Comparison of ENCODE assay signal across 8 cellular contexts in the genomic region with DNA sequence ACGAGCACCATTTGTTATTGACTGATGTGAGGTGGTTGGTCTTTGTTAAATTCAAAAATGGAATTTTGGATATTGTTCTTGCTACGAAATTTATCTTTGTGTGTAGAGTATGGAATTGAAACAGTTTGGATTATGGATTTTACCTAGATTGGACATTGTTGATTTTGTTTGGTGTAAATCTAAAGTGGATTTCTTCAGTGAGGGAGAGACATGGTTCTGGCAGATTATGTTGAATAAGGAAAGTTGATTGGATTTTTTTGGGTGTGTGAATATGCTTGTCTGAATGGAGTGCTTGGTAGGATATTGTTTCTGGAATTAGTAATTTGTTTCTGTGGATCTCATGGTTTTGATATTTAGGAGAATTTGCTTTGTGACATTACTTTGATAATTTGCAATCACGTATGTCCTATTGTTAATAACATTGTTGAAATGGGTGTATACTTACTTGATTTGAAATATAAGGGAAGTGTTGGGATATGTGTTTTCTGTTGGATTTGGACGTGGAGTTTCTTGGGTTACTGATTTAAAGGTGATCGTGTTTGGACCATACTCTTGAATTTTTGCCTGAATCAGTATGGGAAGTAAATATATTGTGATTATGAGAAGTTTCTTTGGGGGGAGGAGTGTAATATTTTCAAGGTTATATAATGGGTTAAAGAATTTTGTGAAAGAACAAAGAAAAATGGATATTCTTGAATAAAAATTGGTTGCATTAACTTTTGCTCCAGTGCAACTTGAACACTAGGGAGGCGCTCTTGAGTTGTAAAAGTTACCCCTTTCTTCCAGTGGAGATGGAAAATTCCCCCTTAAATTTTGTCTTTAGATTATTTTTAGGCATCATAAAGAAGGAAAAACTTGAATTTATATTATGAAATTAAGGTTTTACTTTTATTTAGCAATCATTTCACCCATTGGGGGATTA. TPM values are rescaled to one million over a fixed set of nuclear protein-coding genes. Genes with fewer than 3 reads are reported as not detected.
DNase-seq lines count a peak whose midpoint lies in the region; ATAC-seq and TF ChIP-seq lines count a peak whose summit lies in the region.

No MANE protein-coding gene starts in this region.

- POLR2A ChIA-PET in Caco-2 (lab: Charles Lee) = interaction anchor here (0.6 to 2.8 kb wide), 11 partner anchors 17 to 102 kb away, joined by 3 to 55 read pairs (median 5); no protein-coding TSS in a partner anchor

- H3K4me3 Mint-ChIP-seq in Caco-2 (ENCODE audit: unreplicated experiment) = peak overlapping the region; percentile 86

- TF ChIP-seq CTCF in Caco-2 (IDR thresholded peaks at IDR 0.05; ENCODE audit: insufficient read depth in 1 of 2, low read depth in 1 of 2, low read length in 1 of 2, severe bottlenecking in 1 of 2, unreplicated experiment in 1 of 2) (peak; percentile 31 to 56), ascending aorta (IDR thresholded peaks at IDR 0.05) (peak in 1 of 3 experiments; percentile 25)

- no peaks in the 10 kb centered on the region for H3K27me3 ChIP-seq in Caco-2 (replicated peaks; ENCODE audit: control insufficient read depth, insufficient read depth, low read length)
- no peaks in the 10 kb centered on the region for H3K27me3 ChIP-seq in ascending aorta
- H3K27me3 ChIP-seq in muscle layer of duodenum (ENCODE audit: low read depth, low read length) = no peaks in the 10 kb centered on the region

- H3K27ac ChIP-seq in ascending aorta (peak overlapping the region; percentile 94 to 97), muscle layer of duodenum (ENCODE audit: low read length) (peak overlapping the region; percentile 100)

- H3K9me3 ChIP-seq in Caco-2 (no peaks in the 10 kb centered on the region), ascending aorta (no peaks in the 10 kb centered on the region), muscle layer of duodenum (ENCODE audit: control insufficient read depth in 1 of 2, low read length in 2 of 2) (no peaks in the 10 kb centered on the region)

- ATAC-seq in GM21360 (IDR thresholded peaks at IDR 0.05; ENCODE audit: unreplicated experiment) = no peak

- DNase-seq in Caco-2 (no peak), LHCN-M2 (ENCODE audit: low read depth) (peak; percentile 42), ascending aorta (ENCODE audit: low spot score in 2 of 2) (no peak), medulla oblongata (ENCODE audit: extremely low spot score) (no peak), nucleus accumbens (lab: John Stamatoyannopoulos, UW) (no peak), AG08396 (ENCODE audit: low spot score) (no peak)

- CTCF ChIA-PET in Caco-2 (lab: Charles Lee) = interaction anchor here (0.7 to 1.5 kb wide), 4 partner anchors 19 to 1882 kb away, joined by 3 to 8 read pairs (median 7); no protein-coding TSS in a partner anchor

- no TSS peak for BruUV-seq in Caco-2 (replicated peaks; lab: Mats Ljungman, UMichigan)

- peaks cover 30% of the 10 kb centered on the region for H3K4me1 Mint-ChIP-seq in Caco-2 (ENCODE audit: low read depth, unreplicated experiment)

- H3K36me3 Mint-ChIP-seq in Caco-2 (ENCODE audit: insufficient read depth, unreplicated experiment) = peaks cover 86% of the 10 kb centered on the region

- intact Hi-C loops in Caco-2 (cut with micrococcal nuclease; ENCODE audit: unreplicated experiment) (no loop called here), ascending aorta (cut with DNase I) (no loop called here)

- H3K27me3 Mint-ChIP-seq in Caco-2 (ENCODE audit: insufficient read depth, unreplicated experiment) = no peaks in the 10 kb centered on the region

- H3K4me1 ChIP-seq in Caco-2 = no peaks in the 10 kb centered on the region; the same call in 1 of the 2 replicates
- H3K4me1 ChIP-seq in ascending aorta = peaks cover 0 to 29% of the 10 kb centered on the region in 2 donors
- H3K4me1 ChIP-seq in muscle layer of duodenum (ENCODE audit: control insufficient read depth in 1 of 2, insufficient read depth in 2 of 2, low read length in 2 of 2) = peaks cover 5 to 50% of the 10 kb centered on the region in 2 donors

- H3K27ac Mint-ChIP-seq in Caco-2 (ENCODE audit: unreplicated experiment) = peak overlapping the region; percentile 97

- H3K9me3 Mint-ChIP-seq in Caco-2 (ENCODE audit: unreplicated experiment) = peaks cover 11% of the 10 kb centered on the region

- H3K36me3 ChIP-seq in Caco-2 (ENCODE audit: control insufficient read depth, insufficient read depth, low read length) (no peaks in the 10 kb centered on the region; the same call in none of the 2 replicates), ascending aorta (peaks cover 14 to 25% of the 10 kb centered on the region in 2 donors), muscle layer of duodenum (ENCODE audit: control insufficient read depth in 1 of 2, insufficient read depth in 2 of 2, low read length in 2 of 2) (peaks cover 35 to 44% of the 10 kb centered on the region in 2 donors)

- H3K4me3 ChIP-seq in Caco-2 (ENCODE audit: low read depth, low read length) (no peak overlapping the region), ascending aorta (peak overlapping the region; percentile 71 to 78), muscle layer of duodenum (ENCODE audit: low read depth in 1 of 2, low read length in 2 of 2) (peak overlapping the region in 1 of 2 donors; percentile 91)

RNA-seq across cellular contexts. Expression of gene CHD2, which starts 0.9 kb away (rescaled TPM):
- total RNA-seq in Caco-2 (2022) = 85.0 and 108 TPM in 2 replicates
- total RNA-seq in LHCN-M2 (2014; rRNA removed) = 28.6 and 36.0 TPM in 2 replicates
- 15.4 TPM for polyA plus RNA-seq in LHCN-M2 (2012)
- 61.2 TPM for total RNA-seq in ascending aorta
